ENCODE assay signal across 8 cellular contexts in the genomic region with DNA sequence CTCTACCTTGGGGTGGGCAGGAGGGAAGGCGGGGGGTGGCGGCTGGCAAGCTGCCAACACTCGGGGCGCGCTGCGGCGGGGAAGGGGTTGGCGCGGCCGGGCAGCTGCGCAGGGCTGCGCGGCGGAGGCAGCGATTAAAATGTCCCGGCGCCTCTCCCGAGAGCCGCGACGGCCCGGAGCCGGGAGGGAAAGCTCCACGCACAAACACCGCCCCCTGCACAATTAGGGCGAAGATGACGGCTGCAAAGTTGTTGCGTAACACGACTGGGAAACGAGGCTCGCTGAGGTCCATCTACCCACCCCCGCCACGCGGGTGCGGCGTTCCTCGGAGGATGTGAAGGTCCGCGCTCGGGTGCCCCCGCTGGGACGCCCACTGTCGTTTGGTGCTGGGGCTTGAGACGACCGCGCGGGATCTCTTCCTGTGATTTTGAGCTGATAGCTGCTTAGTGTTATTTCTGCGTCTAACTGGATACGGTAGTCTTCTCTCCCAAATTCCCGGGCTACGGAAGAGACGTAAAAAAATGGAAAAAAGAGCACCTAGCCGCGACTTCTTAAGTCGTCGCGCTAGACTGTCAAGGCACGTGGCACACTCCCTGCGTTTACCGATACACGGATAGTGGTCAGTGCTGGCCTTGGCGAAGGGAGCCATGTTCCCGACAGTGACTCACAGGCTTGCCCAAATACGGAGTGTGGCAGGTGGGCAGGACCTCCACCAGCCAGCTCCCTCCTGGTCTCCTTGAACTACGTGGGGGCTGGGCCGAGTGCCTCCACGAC. TPM values are rescaled to one million over a fixed set of nuclear protein-coding genes. Genes with fewer than 3 reads are reported as not detected.
DNase-seq lines count a peak whose midpoint lies in the region; ATAC-seq and TF ChIP-seq lines count a peak whose summit lies in the region.

No MANE protein-coding gene starts in this region.

- TSS peak; percentile 67 for BruUV-seq in PC-9 (replicated peaks; lab: Mats Ljungman, UMichigan)

- no peaks in the 10 kb centered on the region for H3K9me2 ChIP-seq in PC-9 (ENCODE audit: insufficient read depth)

- no peaks in the 10 kb centered on the region for H3K36me3 ChIP-seq in PC-9 (ENCODE audit: low read depth)

- POLR2A ChIA-PET in PC-9 (lab: Charles Lee; ENCODE audit: unreplicated experiment) = interaction anchor here (0.6 kb wide), 3 partner anchors 362 to 1793 kb away, joined by 4 to 6 read pairs (median 4); no protein-coding TSS in a partner anchor

- H3K9me3 ChIP-seq in PC-9 (ENCODE audit: insufficient read depth, low read depth) = no peaks in the 10 kb centered on the region

- peak overlapping the region; percentile 79 for H3K4me2 ChIP-seq in PC-9

- peak; percentile 7 for ATAC-seq in HG02943 (IDR thresholded peaks at IDR 0.05; ENCODE audit: low read depth, unreplicated experiment)
- ATAC-seq in natural killer cell = peak; percentile 39 to 41 (median 39)
- ATAC-seq in stimulated activated naive CD8-positive, alpha-beta T cell treated with anti-CD3 and anti-CD28 coated beads, Interleukin-15, amount 100 ng/mL, for 72 hours = peak; percentile 49
- no peak for ATAC-seq in GM18517 (IDR thresholded peaks at IDR 0.05; ENCODE audit: unreplicated experiment)

- CTCF ChIA-PET in PC-9 (lab: Charles Lee) = interaction anchor here (0.6 to 1.1 kb wide), 2 partner anchors 64 to 65 kb away, joined by 3 to 5 read pairs; no protein-coding TSS in a partner anchor

- H3K79me2 ChIP-seq in PC-9 (ENCODE audit: low read depth) = peaks cover 36% of the 10 kb centered on the region

- H4K20me1 ChIP-seq in PC-9 (ENCODE audit: insufficient read depth) = no peaks in the 10 kb centered on the region

- H3K9me3 Mint-ChIP-seq in natural killer cell = no peaks in the 10 kb centered on the region
- H3K9me3 Mint-ChIP-seq in stimulated activated naive CD8-positive, alpha-beta T cell treated with anti-CD3 and anti-CD28 coated beads, Interleukin-15, amount 100 ng/mL, for 72 hours = no peaks in the 10 kb centered on the region

- H2AFZ ChIP-seq in PC-9 = peak overlapping the region; percentile 84

- H3K27ac Mint-ChIP-seq in natural killer cell = peak overlapping the region; percentile 91 to 96
- peak overlapping the region; percentile 87 to 97 for H3K27ac Mint-ChIP-seq in stimulated activated naive CD8-positive, alpha-beta T cell treated with anti-CD3 and anti-CD28 coated beads, Interleukin-15, amount 100 ng/mL, for 72 hours

- intact Hi-C loops in PC-9 (cut with micrococcal nuclease; ENCODE audit: unreplicated experiment) (loop anchor here (1.0 to 5.0 kb wide), 2 partner anchors 112 to 423 kb away; no protein-coding TSS in a partner anchor), natural killer cell (cut with micrococcal nuclease) (loop anchor here (1.0 to 5.0 kb wide), 2 partner anchors 63 to 322 kb away; partner anchors contain the start of gene AUH)

- H3K4me3 ChIP-seq in GM12864 (ENCODE audit: low read depth, low read length) = peak overlapping the region; percentile 52
- H3K4me3 ChIP-seq in PC-9 = peak overlapping the region; percentile 90
- H3K4me3 ChIP-seq in fibroblast of the aortic adventitia (ENCODE audit: low read depth, low read length) = peak overlapping the region; percentile 77

- H3K4me1 Mint-ChIP-seq in natural killer cell = peaks cover 52 to 53% of the 10 kb centered on the region in 2 donors
- peaks cover 68% of the 10 kb centered on the region for H3K4me1 Mint-ChIP-seq in stimulated activated naive CD8-positive, alpha-beta T cell treated with anti-CD3 and anti-CD28 coated beads, Interleukin-15, amount 100 ng/mL, for 72 hours

- H3K4me3 Mint-ChIP-seq in natural killer cell = peak overlapping the region; percentile 97
- H3K4me3 Mint-ChIP-seq in stimulated activated naive CD8-positive, alpha-beta T cell treated with anti-CD3 and anti-CD28 coated beads, Interleukin-15, amount 100 ng/mL, for 72 hours = peak overlapping the region; percentile 89 to 95

- TF ChIP-seq CTCF in GM12864 (IDR thresholded peaks at IDR 0.05; ENCODE audit: low read depth, low read length, missing control alignments) (no peak), PC-9 (conservative IDR thresholded peaks at IDR 0.05) (no peak), fibroblast of the aortic adventitia (IDR thresholded peaks at IDR 0.05; ENCODE audit: insufficient read depth, low read length) (peak; percentile 26), natural killer cell (IDR thresholded peaks at IDR 0.05) (peak; percentile 17)

- DNase-seq in GM12864 (ENCODE audit: low read depth) (no peak), PC-9 (peak; percentile 52 to 62), fibroblast of the aortic adventitia (ENCODE audit: low read depth) (peak; percentile 91), natural killer cell (peak; percentile 74)
- DNase-seq in activated effector memory CD4-positive, alpha-beta T cell treated with anti-CD3 and anti-CD28 coated beads, Interleukin-2, amount 50 U/mL, for 16 hours = peak; percentile 85
- DNase-seq in stimulated activated naive CD8-positive, alpha-beta T cell treated with anti-CD3 and anti-CD28 coated beads, Interleukin-15, amount 100 ng/mL, for 72 hours = peak; percentile 55 to 74

- peak overlapping the region; percentile 70 for H3K27ac ChIP-seq in PC-9

- H3K4me1 ChIP-seq in PC-9 (replicated peaks; ENCODE audit: insufficient read depth) = peaks cover 36% of the 10 kb centered on the region

- no peaks in the 10 kb centered on the region for H3K27me3 ChIP-seq in PC-9 (ENCODE audit: insufficient read depth, low read depth)

- peaks cover 0 to 5% of the 10 kb centered on the region in 2 donors for H3K27me3 Mint-ChIP-seq in natural killer cell (ENCODE audit: low read depth in 2 of 2)
- H3K27me3 Mint-ChIP-seq in stimulated activated naive CD8-positive, alpha-beta T cell treated with anti-CD3 and anti-CD28 coated beads, Interleukin-15, amount 100 ng/mL, for 72 hours = peaks cover 38% of the 10 kb centered on the region

- H3F3A ChIP-seq in PC-9 (ENCODE audit: insufficient read depth, low read depth) = peaks cover 39% of the 10 kb centered on the region

- H3K36me3 Mint-ChIP-seq in natural killer cell = no peaks in the 10 kb centered on the region

RNA-seq across cellular contexts. Expression of gene NFIL3, which starts 1.0 kb away (rescaled TPM):
- total RNA-seq in PC-9 (2021) = 8.5 and 9.3 TPM in 2 replicates
- 18.8 and 21.4 TPM in 2 replicates for total RNA-seq in fibroblast of the aortic adventitia (ENCODE audit: low replicate concordance)
- 10 to 100 TPM; 94.6 to 98.0 (median 97.0) TPM for total RNA-seq in natural killer cell

Comparison
In these comparisons a context has a peak if more than half of its experiments do, and no peak if none do; other contexts are left out.
1. CTCF ChIP-seq: peak in fibroblast of the aortic adventitia (single experiment) and natural killer cell (single experiment); none in GM12864 (single experiment) and PC-9 (single experiment).
2. Peak in every context shown above with its lines, with median percentiles within 50 percentile points of each other: H3K4me3 ChIP-seq.